In the genomic region with DNA sequence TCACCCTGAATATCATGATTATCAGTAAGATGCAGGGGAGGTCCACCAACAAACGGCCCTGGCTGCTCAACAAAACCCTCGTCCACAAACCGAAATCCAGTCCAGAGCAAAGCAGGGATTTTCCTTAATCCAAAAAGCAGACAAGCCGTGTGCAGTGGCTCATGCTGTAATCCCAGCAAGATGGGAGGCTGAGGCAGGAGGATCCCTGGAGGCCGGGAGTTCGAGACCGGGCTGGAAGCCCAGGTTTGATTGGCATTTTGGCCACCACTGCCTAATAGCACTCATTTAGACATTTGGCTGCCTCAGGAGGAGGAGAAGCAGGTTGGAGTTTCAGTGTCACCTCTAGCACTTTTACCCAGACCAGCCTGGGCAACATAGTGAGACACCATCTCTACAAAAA, we compare ENCODE assay signal across 30 cellular contexts.
"Had no signal": no experiment of that assay in that cellular context is flagged by ENCODE, and none has a peak within 500 bp of the region (broad histone marks: within the 10 kb centered on the region; RNA-seq: fewer than 3 reads in every experiment).

No MANE protein-coding gene starts in this region.

- H3K27me3 ChIP-seq: adrenal gland, ascending aorta, body of pancreas, brain microvascular endothelial cell, breast epithelium, cardiac muscle cell had no signal

- DNase-seq: activated effector memory CD4-positive, alpha-beta T cell treated with anti-CD3 and anti-CD28 coated beads, Interleukin-2, amount 50 U/mL, for 16 hours; activated effector memory CD4-positive, alpha-beta T cell treated with Interleukin-2 at 50 U/mL for 16 hours; activated gamma-delta T cell; activated gamma-delta T cell treated with Interleukin-2 at 50 U/mL for 16 hours; activated naive CD4-positive, alpha-beta T cell; activated naive CD4-positive, alpha-beta T cell treated with anti-CD3 and anti-CD28 coated beads for 36 hours; activated naive CD4-positive, alpha-beta T cell treated with anti-CD3 and anti-CD28 coated beads, Interleukin-2, amount 10 ng/mL, durations not matched to agents 7 days and 5 days; activated naive CD4-positive, alpha-beta T cell treated with anti-CD3 and anti-CD28 coated beads, Interleukin-2, amount 50 U/mL, for 16 hours; activated naive CD4-positive, alpha-beta T cell treated with Interleukin-2 at 50 U/mL for 16 hours; activated naive CD8-positive, alpha-beta T cell treated with anti-CD3 and anti-CD28 coated beads for 36 hours; activated naive CD8-positive, alpha-beta T cell treated with anti-CD3 and anti-CD28 coated beads, Interleukin-2, amount 10 ng/mL, durations not matched to agents 7 days and 5 days; activated naive CD8-positive, alpha-beta T cell treated with anti-CD3 and anti-CD28 coated beads, Interleukin-2, amount 50 U/mL, for 24 hours; activated T-cell treated with anti-CD3 and anti-CD28 coated beads, Interleukin-2, amount 50 U/mL, for 1 hour; activated T-cell treated with anti-CD3 and anti-CD28 coated beads, Interleukin-2, amount 50 U/mL, for 24 hours; activated T-cell treated with anti-CD3 and anti-CD28 coated beads, Interleukin-2, amount 50 U/mL, for 4 hours; activated T-cell treated with anti-CD3 and anti-CD28 coated beads, Interleukin-2, amount 50 U/mL, for 48 hours; activated T-cell treated with anti-CD3 and anti-CD28 coated beads, Interleukin-2, amount 50 U/mL, for 72 hours; adrenal gland; amniotic stem cell; amygdala; anterior cingulate cortex; aorta; body of pancreas; brain microvascular endothelial cell; caudate nucleus; central memory CD4-positive, alpha-beta T cell; cerebellar nuclear complex had no signal

- H3K27ac ChIP-seq: adrenal gland, ascending aorta, body of pancreas, brain microvascular endothelial cell, breast epithelium, cardiac muscle cell had no signal

- H3K4me3 ChIP-seq: adrenal gland, ascending aorta, body of pancreas, breast epithelium, cardiac muscle cell had no signal

- H3K36me3 ChIP-seq: adrenal gland, ascending aorta, brain microvascular endothelial cell, breast epithelium, cardiac muscle cell had no signal

- H3K9me3 ChIP-seq: adrenal gland, ascending aorta, body of pancreas, breast epithelium had no signal

- H3K4me1 ChIP-seq: adrenal gland, ascending aorta, body of pancreas, breast epithelium had no signal
